25 cellular contexts compared by ENCODE assay signal in genomic region chr11:45319077-45319476, GRCh38. TPM values are rescaled to one million over a fixed set of nuclear protein-coding genes. Genes with fewer than 3 reads are reported as not detected.
DNase-seq lines count a peak whose midpoint lies in the region; ATAC-seq and TF ChIP-seq lines count a peak whose summit lies in the region.
"Had no signal": no experiment of that assay in that cellular context is flagged by ENCODE, and none has a peak within 500 bp of the region (broad histone marks: within the 10 kb centered on the region; RNA-seq: fewer than 3 reads in every experiment).

No MANE protein-coding gene starts in this region.

- no peak overlapping the region for H3K4me2 ChIP-seq in osteoblast (ENCODE audit: insufficient read depth, low read length)

- peak; percentile 33 for DNase-seq in activated CD4-positive, alpha-beta T cell treated with anti-CD3 and anti-CD28 coated beads for 48 hours
- no peak for DNase-seq in activated CD4-positive, alpha-beta T cell treated with anti-CD3 and anti-CD28 coated beads for 4 hours
- peak; percentile 16 for DNase-seq in MCF 10A (ENCODE audit: unreplicated experiment)
- DNase-seq in breast epithelium (ENCODE audit: low spot score in 2 of 2), result no peak
- DNase-seq in osteoblast (ENCODE audit: insufficient read length, low spot score, missing footprints), result peak; percentile 1
- DNase-seq: DMS53, GDM1, GOT3, HCEC 1CT, KBM-7, NCI-H1092, NCI-H1436 treated with DMSO at 0.1 percent for 48 hours, NCI-H2029, NCI-H2227 treated with DMSO at 0.1 percent for 48 hours, NCI-H510A, NCI-H748 treated with DMSO at 0.1 percent for 48 hours, Peyer's patch had no signal

- TF ChIP-seq POLR2A in breast epithelium (IDR thresholded peaks at IDR 0.05), result no peak

- H3K36me3 ChIP-seq in breast epithelium (no peaks in the 10 kb centered on the region), osteoblast (ENCODE audit: insufficient read depth, low read length) (no peaks in the 10 kb centered on the region)
- H3K36me3 ChIP-seq: Peyer's patch had no signal

- peaks cover 46% of the 10 kb centered on the region for H3K27me3 Mint-ChIP-seq in MCF 10A (ENCODE audit: insufficient read depth, unreplicated experiment)
- H3K27me3 Mint-ChIP-seq in activated T-helper 17 cell treated with anti-CD3 and anti-CD28 coated beads, Interleukin-2, amount 50 U/mL, for 72 hours, result peaks cover 30% of the 10 kb centered on the region
- H3K27me3 Mint-ChIP-seq in stimulated activated memory B cell treated with anti-CD40 and anti-IgM and Interleukin-4, amounts not matched to agents 10 μg/mL and 1 μg/mL and 100 μg/mL, for 72 hours, result peaks cover 70% of the 10 kb centered on the region

- no TSS peak for BruUV-seq in MCF 10A (replicated peaks; lab: Mats Ljungman, UMichigan)

- no peaks in the 10 kb centered on the region for H3K9me3 Mint-ChIP-seq in MCF 10A (ENCODE audit: unreplicated experiment)
- H3K9me3 Mint-ChIP-seq in activated T-helper 17 cell treated with anti-CD3 and anti-CD28 coated beads, Interleukin-2, amount 50 U/mL, for 72 hours, result no peaks in the 10 kb centered on the region
- no peaks in the 10 kb centered on the region for H3K9me3 Mint-ChIP-seq in stimulated activated memory B cell treated with anti-CD40 and anti-IgM and Interleukin-4, amounts not matched to agents 10 μg/mL and 1 μg/mL and 100 μg/mL, for 72 hours

- no peaks in the 10 kb centered on the region for H3K36me3 Mint-ChIP-seq in MCF 10A (ENCODE audit: insufficient read depth, unreplicated experiment)
- H3K36me3 Mint-ChIP-seq in activated T-helper 17 cell treated with anti-CD3 and anti-CD28 coated beads, Interleukin-2, amount 50 U/mL, for 72 hours (ENCODE audit: low read depth), result no peaks in the 10 kb centered on the region
- no peaks in the 10 kb centered on the region for H3K36me3 Mint-ChIP-seq in stimulated activated memory B cell treated with anti-CD40 and anti-IgM and Interleukin-4, amounts not matched to agents 10 μg/mL and 1 μg/mL and 100 μg/mL, for 72 hours
- H3K36me3 Mint-ChIP-seq: CD14-positive monocyte had no signal

- no peak overlapping the region for H3K4me3 Mint-ChIP-seq in MCF 10A (ENCODE audit: unreplicated experiment)
- H3K4me3 Mint-ChIP-seq in activated T-helper 17 cell treated with anti-CD3 and anti-CD28 coated beads, Interleukin-2, amount 50 U/mL, for 72 hours, result no peak overlapping the region
- no peak overlapping the region for H3K4me3 Mint-ChIP-seq in stimulated activated memory B cell treated with anti-CD40 and anti-IgM and Interleukin-4, amounts not matched to agents 10 μg/mL and 1 μg/mL and 100 μg/mL, for 72 hours
- H3K4me3 Mint-ChIP-seq: B cell, CD14-positive monocyte had no signal

- H3K27me3 ChIP-seq in breast epithelium (no peaks in the 10 kb centered on the region), osteoblast (ENCODE audit: insufficient read depth, low read length) (peaks cover 45% of the 10 kb centered on the region)
- H3K27me3 ChIP-seq: Peyer's patch had no signal

- H3K4me3 ChIP-seq in breast epithelium, result no peak overlapping the region
- H3K4me3 ChIP-seq in osteoblast (ENCODE audit: insufficient read depth, low read length), result no peak overlapping the region
- H3K4me3 ChIP-seq: Peyer's patch had no signal

- no peaks in the 10 kb centered on the region for H3K4me1 Mint-ChIP-seq in MCF 10A (ENCODE audit: insufficient read depth, unreplicated experiment)
- no peaks in the 10 kb centered on the region for H3K4me1 Mint-ChIP-seq in activated T-helper 17 cell treated with anti-CD3 and anti-CD28 coated beads, Interleukin-2, amount 50 U/mL, for 72 hours
- no peaks in the 10 kb centered on the region for H3K4me1 Mint-ChIP-seq in stimulated activated memory B cell treated with anti-CD40 and anti-IgM and Interleukin-4, amounts not matched to agents 10 μg/mL and 1 μg/mL and 100 μg/mL, for 72 hours
- H3K4me1 Mint-ChIP-seq: B cell, CD14-positive monocyte had no signal

- ATAC-seq in activated T-helper 17 cell treated with anti-CD3 and anti-CD28 coated beads, Interleukin-2, amount 50 U/mL, for 72 hours (replicated peaks), result peak; percentile 95
- ATAC-seq in stimulated activated memory B cell treated with anti-CD40 and anti-IgM and Interleukin-4, amounts not matched to agents 10 μg/mL and 1 μg/mL and 100 μg/mL, for 72 hours, result no peak
- ATAC-seq in GM19328 (IDR thresholded peaks at IDR 0.05; ENCODE audit: unreplicated experiment), result no peak
- ATAC-seq: HepG2 had no signal

- no peaks in the 10 kb centered on the region for H3K9me3 ChIP-seq in breast epithelium
- no peaks in the 10 kb centered on the region for H3K9me3 ChIP-seq in osteoblast (ENCODE audit: low read depth, low read length)
- H3K9me3 ChIP-seq: Peyer's patch had no signal

- H3K27ac Mint-ChIP-seq in MCF 10A (ENCODE audit: low read depth, unreplicated experiment), result no peak overlapping the region
- no peak overlapping the region for H3K27ac Mint-ChIP-seq in activated T-helper 17 cell treated with anti-CD3 and anti-CD28 coated beads, Interleukin-2, amount 50 U/mL, for 72 hours
- no peak overlapping the region for H3K27ac Mint-ChIP-seq in stimulated activated memory B cell treated with anti-CD40 and anti-IgM and Interleukin-4, amounts not matched to agents 10 μg/mL and 1 μg/mL and 100 μg/mL, for 72 hours
- H3K27ac Mint-ChIP-seq: B cell, CD14-positive monocyte had no signal

- no peaks in the 10 kb centered on the region for H3K79me2 ChIP-seq in osteoblast (ENCODE audit: insufficient read depth, low read length)

- H4K20me1 ChIP-seq in osteoblast (ENCODE audit: insufficient read depth, low read length), result no peaks in the 10 kb centered on the region

- no peaks in the 10 kb centered on the region for H3K4me1 ChIP-seq in breast epithelium
- no peaks in the 10 kb centered on the region for H3K4me1 ChIP-seq in osteoblast (ENCODE audit: insufficient read depth, low read length)
- H3K4me1 ChIP-seq: Peyer's patch had no signal

- TF ChIP-seq CTCF in MCF 10A (IDR thresholded peaks at IDR 0.05; ENCODE audit: unreplicated experiment), result no peak
- TF ChIP-seq CTCF in breast epithelium (IDR thresholded peaks at IDR 0.05), result no peak
- no peak for TF ChIP-seq CTCF in osteoblast (IDR thresholded peaks at IDR 0.05; ENCODE audit: extremely low read depth, low read depth, low read length)

- POLR2A ChIA-PET in MCF 10A (lab: Yijun Ruan, JAX), result no interaction called here

- H3K27ac ChIP-seq in breast epithelium (no peak overlapping the region), osteoblast (ENCODE audit: low read depth, low read length) (no peak overlapping the region)
- H3K27ac ChIP-seq: HL-60, Peyer's patch had no signal

- H2AFZ ChIP-seq in osteoblast (ENCODE audit: low read length), result no peak overlapping the region

- CTCF ChIA-PET in MCF 10A (lab: Yijun Ruan, JAX), result interaction anchor here (0.6 to 2.6 kb wide), 5 partner anchors 12 to 452 kb away, joined by 3 to 10 read pairs (median 4); no protein-coding TSS in a partner anchor

- intact Hi-C loops in MCF 10A (cut with micrococcal nuclease) (no loop called here), breast epithelium (cut with DNase I; ENCODE audit: low total_unique reads) (no loop called here)

RNA-seq across cellular contexts. Expression of gene SYT13, which starts 32.9 kb away (rescaled TPM):
- not detected in 2 replicates for total RNA-seq in MCF 10A (2022)
- under 1 TPM in 2 of 3 donors, not detected in 1; 0.29 to 0.33 TPM for total RNA-seq in breast epithelium
- total RNA-seq in activated T-helper 17 cell treated with anti-CD3 and anti-CD28 coated beads, Interleukin-2, amount 50 U/mL, for 72 hours, result not detected
- under 0.01 TPM in 2 replicates for total RNA-seq in osteoblast
- total RNA-seq: B cell, OCI-LY7 had no signal

Comparison
In these comparisons a context has a peak if more than half of its experiments do, and no peak if none do; other contexts are left out.
1. DNase-seq: peak in activated CD4-positive, alpha-beta T cell treated with anti-CD3 and anti-CD28 coated beads for 48 hours (single experiment), MCF 10A (single experiment) and osteoblast (single experiment); none in activated CD4-positive, alpha-beta T cell treated with anti-CD3 and anti-CD28 coated beads for 4 hours (0 of 2) and breast epithelium (0 of 2).